ENCODE assay signal across 6 cellular contexts in the genomic region with DNA sequence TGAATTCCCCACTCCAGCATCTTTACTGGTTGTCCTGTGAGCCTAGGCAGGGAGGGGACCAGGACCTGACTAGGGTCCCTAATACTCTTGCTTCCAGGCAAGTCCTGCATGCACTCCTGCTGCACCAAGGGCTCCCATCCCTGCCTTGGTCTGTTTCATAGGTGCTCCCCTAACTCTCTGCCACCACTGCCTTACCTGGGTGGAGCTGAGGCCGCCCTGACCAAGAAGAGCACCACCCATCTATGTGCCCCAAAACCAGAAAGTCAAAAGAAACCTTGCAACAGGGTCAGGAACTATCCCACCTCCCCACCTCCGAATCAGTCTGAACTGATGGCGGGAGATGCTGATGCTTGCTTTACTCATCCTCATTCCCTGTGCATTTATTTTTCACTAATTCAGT. TPM values are rescaled to one million over a fixed set of nuclear protein-coding genes. Genes with fewer than 3 reads are reported as not detected.
"Had no signal": no experiment of that assay in that cellular context is flagged by ENCODE, and none has a peak within 500 bp of the region (broad histone marks: within the 10 kb centered on the region; RNA-seq: fewer than 3 reads in every experiment).

No MANE protein-coding gene starts in this region.

- DNase-seq: IMR-90, KBM-7, KG1 had no signal

- H3K4me3 ChIP-seq: K562 had no signal

- H3K27ac ChIP-seq: HL-60 had no signal

RNA-seq across cellular contexts. Expression of a gene that starts 23.6 kb away (rescaled TPM):
- total RNA-seq: HT1080, IMR-90, K562 had no signal
